ENCODE assay signal across 21 cellular contexts in the genomic region with DNA sequence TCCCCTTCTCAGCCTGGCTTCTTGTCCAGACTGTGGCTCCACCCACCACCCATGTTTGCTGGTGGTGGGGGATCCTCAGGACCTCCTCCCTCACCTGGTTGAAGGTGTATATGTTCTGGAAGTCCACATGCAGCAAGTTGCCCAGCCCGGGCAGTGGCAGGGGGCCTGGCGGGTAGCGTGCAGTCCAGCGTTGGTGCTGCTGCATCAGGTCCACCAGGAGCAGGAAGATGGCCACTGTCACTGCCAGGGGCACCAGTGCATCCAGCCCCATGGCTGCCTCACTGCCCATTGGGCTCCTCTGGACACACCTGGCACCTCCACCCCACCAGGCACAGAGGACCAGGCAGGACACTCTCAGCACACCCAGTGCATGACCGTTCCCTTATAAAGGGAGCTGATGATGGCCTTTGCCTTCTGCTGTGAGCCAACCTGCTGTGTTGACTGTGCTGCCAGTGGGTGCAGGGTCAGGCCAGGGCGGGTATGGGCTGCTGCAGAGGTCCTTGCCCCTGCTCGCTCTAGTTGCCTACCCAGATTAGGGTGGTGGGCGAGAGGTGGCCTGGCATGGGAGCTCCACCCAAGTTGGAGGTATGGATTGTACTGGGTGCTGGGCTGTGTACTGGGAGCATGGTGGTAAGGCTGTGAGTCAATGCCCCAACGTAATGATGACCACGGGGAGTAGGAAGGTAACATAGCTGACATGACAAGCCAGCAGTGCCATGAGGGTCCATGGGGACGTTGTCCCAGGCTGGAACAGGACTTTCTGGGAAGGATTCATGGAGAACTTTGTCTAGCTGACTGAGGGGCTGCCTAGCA. TPM values are rescaled to one million over a fixed set of nuclear protein-coding genes. Genes with fewer than 3 reads are reported as not detected.
DNase-seq lines count a peak whose midpoint lies in the region; ATAC-seq and TF ChIP-seq lines count a peak whose summit lies in the region.
"Had no signal": no experiment of that assay in that cellular context is flagged by ENCODE, and none has a peak within 500 bp of the region (broad histone marks: within the 10 kb centered on the region; RNA-seq: fewer than 3 reads in every experiment).

No MANE protein-coding gene starts in this region.

- peaks cover 15% of the 10 kb centered on the region for H3K36me3 Mint-ChIP-seq in T-helper 1 cell treated with Interleukin-12 subunit alpha and Interleukin-12 subunit beta and Interleukin-4 antibody, amounts not matched to agents 30 μg/mL and 1 μg/mL, for 36 hours (ENCODE audit: low read depth)
- peaks cover 16% of the 10 kb centered on the region for H3K36me3 Mint-ChIP-seq in central memory CD8-positive, alpha-beta T cell (ENCODE audit: insufficient read depth)
- peaks cover 17% of the 10 kb centered on the region for H3K36me3 Mint-ChIP-seq in neural progenitor cell

- H2AFZ ChIP-seq in DND-41 (ENCODE audit: low read depth, low read length) (no peak overlapping the region), neural progenitor cell (replicated peaks) (no peak overlapping the region)
- H2AFZ ChIP-seq: GM23248 had no signal

- peaks cover 59% of the 10 kb centered on the region for H3K36me3 ChIP-seq in DND-41 (ENCODE audit: insufficient read depth, low read length)
- H3K36me3 ChIP-seq in neural progenitor cell: no peaks in the 10 kb centered on the region

- no peaks in the 10 kb centered on the region for H3K4me1 Mint-ChIP-seq in T-helper 1 cell treated with Interleukin-12 subunit alpha and Interleukin-12 subunit beta and Interleukin-4 antibody, amounts not matched to agents 30 μg/mL and 1 μg/mL, for 36 hours (ENCODE audit: low read depth)
- no peaks in the 10 kb centered on the region for H3K4me1 Mint-ChIP-seq in central memory CD8-positive, alpha-beta T cell
- H3K4me1 Mint-ChIP-seq in neural progenitor cell: no peaks in the 10 kb centered on the region
- H3K4me1 Mint-ChIP-seq: B cell had no signal

- DNase-seq in T-helper 1 cell (no peak), DND-41 (no peak), neural progenitor cell (ENCODE audit: low spot score) (no peak), NCI-H1694 (lab: John Stamatoyannopoulos, UW) (no peak), EL (no peak)
- no peak for DNase-seq in central memory CD8-positive, alpha-beta T cell (ENCODE audit: low spot score in 2 of 2)
- no peak for DNase-seq in stimulated activated CD4-positive, alpha-beta T cell treated with anti-CD3 and anti-CD28 coated beads, Interleukin-12 subunit alpha, Interleukin-12 subunit beta, amount 100 ng/mL, for 4 hours
- DNase-seq: CD4-positive, CD25-positive, alpha-beta regulatory T cell; DMS79 treated with DMSO at 0.1 percent for 48 hours; GDM1; GM23248; KBM-7; NCI-H1417 treated with DMSO at 0.1 percent for 48 hours; NCI-H2029; NCI-H2171 treated with DMSO at 0.1 percent for 48 hours; NCI-H510A; NCI-H774; PC-3 had no signal

- H3K4me3 ChIP-seq in DND-41 (ENCODE audit: low read depth in 1 of 2, low read length in 2 of 2): no peak overlapping the region
- no peak overlapping the region for H3K4me3 ChIP-seq in neural progenitor cell
- H3K4me3 ChIP-seq: GM23248 had no signal

- H3K9ac ChIP-seq in DND-41 (ENCODE audit: low read depth, low read length): no peak overlapping the region
- H3K9ac ChIP-seq in neural progenitor cell: no peak overlapping the region
- H3K9ac ChIP-seq: GM23248 had no signal

- 0 out of 3 replicates have a peak, but pooled peaks have one; percentile 8 for ATAC-seq in DND-41 (ENCODE audit: insufficient read depth, low read depth)
- no peak for ATAC-seq in central memory CD8-positive, alpha-beta T cell (replicated peaks; ENCODE audit: extremely low read depth, poor library complexity, severe bottlenecking)
- ATAC-seq: PC-3 had no signal

- no peak overlapping the region for H3K27ac ChIP-seq in DND-41 (ENCODE audit: low read length)
- H3K27ac ChIP-seq in neural progenitor cell: no peak overlapping the region
- H3K27ac ChIP-seq: 22Rv1, GM23248 had no signal

- H3K4me2 ChIP-seq in DND-41 (ENCODE audit: insufficient read depth, low read length) (no peak overlapping the region), neural progenitor cell (no peak overlapping the region)

- TF ChIP-seq CTCF in DND-41 (IDR thresholded peaks at IDR 0.05; ENCODE audit: borderline replicate concordance, extremely low read depth, low read length, poor library complexity, severe bottlenecking): no peak
- TF ChIP-seq CTCF in neural progenitor cell (IDR thresholded peaks at IDR 0.05): no peak

- H4K20me1 ChIP-seq in DND-41 (ENCODE audit: insufficient read depth, low read length): peaks cover 4% of the 10 kb centered on the region; the same call in 1 of the 2 replicates
- peaks cover 6% of the 10 kb centered on the region for H4K20me1 ChIP-seq in neural progenitor cell (ENCODE audit: low read depth)

- no peaks in the 10 kb centered on the region for H3K27me3 Mint-ChIP-seq in T-helper 1 cell treated with Interleukin-12 subunit alpha and Interleukin-12 subunit beta and Interleukin-4 antibody, amounts not matched to agents 30 μg/mL and 1 μg/mL, for 36 hours (ENCODE audit: low read depth)
- no peaks in the 10 kb centered on the region for H3K27me3 Mint-ChIP-seq in central memory CD8-positive, alpha-beta T cell
- H3K27me3 Mint-ChIP-seq in neural progenitor cell (ENCODE audit: insufficient read depth, low read depth): peaks cover 13% of the 10 kb centered on the region
- H3K27me3 Mint-ChIP-seq: B cell; CD4-positive, CD25-positive, alpha-beta regulatory T cell had no signal

- no peak overlapping the region for H3K4me3 Mint-ChIP-seq in T-helper 1 cell treated with Interleukin-12 subunit alpha and Interleukin-12 subunit beta and Interleukin-4 antibody, amounts not matched to agents 30 μg/mL and 1 μg/mL, for 36 hours
- no peak overlapping the region for H3K4me3 Mint-ChIP-seq in central memory CD8-positive, alpha-beta T cell
- peak overlapping the region; percentile 46 for H3K4me3 Mint-ChIP-seq in neural progenitor cell
- H3K4me3 Mint-ChIP-seq: B cell; CD4-positive, CD25-positive, alpha-beta regulatory T cell had no signal

- H3K79me2 ChIP-seq in DND-41 (ENCODE audit: insufficient read depth, low read length): no peaks in the 10 kb centered on the region
- no peaks in the 10 kb centered on the region for H3K79me2 ChIP-seq in neural progenitor cell (ENCODE audit: low read depth)

- no peaks in the 10 kb centered on the region for H3F3A ChIP-seq in neural progenitor cell (ENCODE audit: low read depth)

- H3K4me1 ChIP-seq in DND-41 (ENCODE audit: insufficient read depth, low read length) (no peaks in the 10 kb centered on the region), neural progenitor cell (no peaks in the 10 kb centered on the region)

- no peaks in the 10 kb centered on the region for H3K9me3 Mint-ChIP-seq in T-helper 1 cell treated with Interleukin-12 subunit alpha and Interleukin-12 subunit beta and Interleukin-4 antibody, amounts not matched to agents 30 μg/mL and 1 μg/mL, for 36 hours
- no peaks in the 10 kb centered on the region for H3K9me3 Mint-ChIP-seq in central memory CD8-positive, alpha-beta T cell
- no peaks in the 10 kb centered on the region for H3K9me3 Mint-ChIP-seq in neural progenitor cell
- H3K9me3 Mint-ChIP-seq: CD4-positive, CD25-positive, alpha-beta regulatory T cell had no signal

- H3K9me3 ChIP-seq in DND-41 (ENCODE audit: insufficient read depth, low read length, severe bottlenecking) (no peaks in the 10 kb centered on the region), neural progenitor cell (ENCODE audit: low read depth) (no peaks in the 10 kb centered on the region)

- no peaks in the 10 kb centered on the region for H3K27me3 ChIP-seq in DND-41 (ENCODE audit: insufficient read depth, low read length, poor library complexity)
- H3K27me3 ChIP-seq in neural progenitor cell: no peaks in the 10 kb centered on the region

- peak overlapping the region; percentile 49 for H3K27ac Mint-ChIP-seq in T-helper 1 cell treated with Interleukin-12 subunit alpha and Interleukin-12 subunit beta and Interleukin-4 antibody, amounts not matched to agents 30 μg/mL and 1 μg/mL, for 36 hours
- peak overlapping the region; percentile 16 for H3K27ac Mint-ChIP-seq in central memory CD8-positive, alpha-beta T cell (ENCODE audit: low read depth)
- H3K27ac Mint-ChIP-seq in neural progenitor cell: no peak overlapping the region
- H3K27ac Mint-ChIP-seq: B cell had no signal

RNA-seq across cellular contexts. Expression of gene CYP2D6, which starts 24.3 kb away (rescaled TPM):
- 0.24 and 1.5 TPM in 2 replicates for total RNA-seq in neural progenitor cell (ENCODE audit: low replicate concordance)
- total RNA-seq: GM23248 had no signal
